Comparison of ENCODE assay signal across 2 cellular contexts in the genomic region with DNA sequence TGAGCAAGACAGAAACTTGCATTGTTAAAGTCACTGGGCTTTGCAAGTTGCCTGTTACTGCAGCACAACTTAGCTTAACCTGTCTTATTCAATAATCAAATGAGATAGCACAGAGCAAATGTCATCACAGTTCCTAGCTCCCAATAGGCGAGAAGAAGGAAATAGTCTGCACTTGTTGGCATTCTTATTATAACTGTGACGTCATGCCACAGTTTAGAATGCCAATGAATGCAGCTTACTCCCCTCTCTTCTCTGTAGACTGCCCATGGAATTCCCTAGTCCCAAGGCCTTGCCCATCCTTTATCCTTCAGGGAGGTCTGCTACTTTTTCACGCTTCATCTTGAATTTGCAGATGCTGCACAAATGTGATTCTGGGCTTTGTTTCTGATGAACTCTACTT.
TF ChIP-seq lines count a peak whose summit lies in the region.

No MANE protein-coding gene starts in this region.

TF ChIP-seq in HepG2, 621 proteins besides CTCF, POLR2A, EP300 and RAD21 (continued from another document):
- TF ChIP-seq, protein P1, sequence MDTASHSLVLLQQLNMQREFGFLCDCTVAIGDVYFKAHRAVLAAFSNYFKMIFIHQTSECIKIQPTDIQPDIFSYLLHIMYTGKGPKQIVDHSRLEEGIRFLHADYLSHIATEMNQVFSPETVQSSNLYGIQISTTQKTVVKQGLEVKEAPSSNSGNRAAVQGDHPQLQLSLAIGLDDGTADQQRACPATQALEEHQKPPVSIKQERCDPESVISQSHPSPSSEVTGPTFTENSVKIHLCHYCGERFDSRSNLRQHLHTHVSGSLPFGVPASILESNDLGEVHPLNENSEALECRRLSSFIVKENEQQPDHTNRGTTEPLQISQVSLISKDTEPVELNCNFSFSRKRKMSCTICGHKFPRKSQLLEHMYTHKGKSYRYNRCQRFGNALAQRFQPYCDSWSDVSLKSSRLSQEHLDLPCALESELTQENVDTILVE (CRISPR knock-in tag; IDR thresholded peaks at IDR 0.05): no peak

TF ChIP-seq in K562, 482 proteins besides CTCF, POLR2A, EP300 and RAD21:
- TF ChIP-seq, protein P2, sequence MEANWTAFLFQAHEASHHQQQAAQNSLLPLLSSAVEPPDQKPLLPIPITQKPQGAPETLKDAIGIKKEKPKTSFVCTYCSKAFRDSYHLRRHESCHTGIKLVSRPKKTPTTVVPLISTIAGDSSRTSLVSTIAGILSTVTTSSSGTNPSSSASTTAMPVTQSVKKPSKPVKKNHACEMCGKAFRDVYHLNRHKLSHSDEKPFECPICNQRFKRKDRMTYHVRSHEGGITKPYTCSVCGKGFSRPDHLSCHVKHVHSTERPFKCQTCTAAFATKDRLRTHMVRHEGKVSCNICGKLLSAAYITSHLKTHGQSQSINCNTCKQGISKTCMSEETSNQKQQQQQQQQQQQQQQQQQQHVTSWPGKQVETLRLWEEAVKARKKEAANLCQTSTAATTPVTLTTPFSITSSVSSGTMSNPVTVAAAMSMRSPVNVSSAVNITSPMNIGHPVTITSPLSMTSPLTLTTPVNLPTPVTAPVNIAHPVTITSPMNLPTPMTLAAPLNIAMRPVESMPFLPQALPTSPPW (CRISPR knock-in tag; IDR thresholded peaks at IDR 0.05): no peak
- TF ChIP-seq ATF1 (CRISPR knock-in tag; IDR thresholded peaks at IDR 0.05) (no peak), ATF1 (tag; IDR thresholded peaks at IDR 0.05) (0 out of 2 replicates have a peak, but pooled peaks have one; percentile 19)
